In the genomic region with DNA sequence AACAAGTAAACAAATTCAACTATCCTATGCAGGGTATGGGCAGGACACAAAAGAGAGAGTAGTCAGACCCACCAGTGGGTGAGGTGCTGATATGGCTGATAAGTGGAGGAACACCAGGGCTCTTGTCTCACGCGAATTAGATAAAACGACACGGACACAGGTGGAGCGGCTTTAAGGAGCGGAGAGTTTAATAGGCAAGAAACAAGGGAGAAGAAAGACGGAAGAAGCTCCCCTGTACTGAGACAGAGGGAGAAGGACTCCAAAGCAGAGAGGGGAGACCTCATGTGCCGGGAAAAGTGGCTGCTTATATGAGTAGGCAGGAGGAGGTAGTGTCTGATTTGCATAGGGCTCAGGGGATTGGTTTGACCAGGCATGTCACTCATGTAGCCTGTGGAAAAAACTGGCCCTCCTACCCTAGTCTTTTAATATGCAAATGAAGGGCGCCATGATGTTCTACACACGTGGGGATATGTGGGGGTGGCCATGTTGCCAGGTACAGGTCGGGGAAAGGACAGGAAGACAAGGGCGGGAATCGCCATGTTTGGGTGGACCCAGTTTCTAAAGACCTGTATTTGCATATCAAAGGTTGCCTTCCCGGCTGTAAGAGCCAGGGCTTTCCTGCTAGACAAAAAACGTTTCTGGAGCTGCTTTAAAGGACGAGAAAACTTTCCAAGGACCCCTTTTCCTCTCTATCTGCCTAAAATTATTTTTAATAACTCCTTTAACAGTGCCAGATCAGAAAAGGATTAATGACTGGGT, we compare ENCODE assay signal across 8 cellular contexts.
DNase-seq lines count a peak whose midpoint lies in the region; ATAC-seq lines count a peak whose summit lies in the region.

No MANE protein-coding gene starts in this region.

- no peaks in the 10 kb centered on the region for H3K9me3 ChIP-seq in BLaER1

- peak; percentile 77 for ATAC-seq in GM19372 (IDR thresholded peaks at IDR 0.05; ENCODE audit: low read depth, unreplicated experiment)
- peak; percentile 62 for ATAC-seq in HG03558 (IDR thresholded peaks at IDR 0.05; ENCODE audit: extremely low read depth, unreplicated experiment)

- H3K4me1 ChIP-seq in BLaER1, result peaks cover 27% of the 10 kb centered on the region

- H3K9ac ChIP-seq in BLaER1, result peak overlapping the region; percentile 42; the same call in 1 of the 2 replicates

- H3K4me2 ChIP-seq in BLaER1, result peak overlapping the region; percentile 76

- peak overlapping the region; percentile 40 for H3K4me3 ChIP-seq in BLaER1

- H3K36me3 ChIP-seq in BLaER1, result no peaks in the 10 kb centered on the region

- peak overlapping the region; percentile 62 for H3K27ac ChIP-seq in BLaER1

- DNase-seq in OCI-M1 (lab: John Stamatoyannopoulos, UW), result peak; percentile 96
- peak; percentile 24 to 45 (median 38) for DNase-seq in activated naive CD4-positive, alpha-beta T cell (lab: John Stamatoyannopoulos, UW)
- peak; percentile 59 for DNase-seq in germinal center (ENCODE audit: low spot score)
- peak in 53 of 56 donors; percentile 5 to 83 (median 48) for DNase-seq in nucleus accumbens (lab: John Stamatoyannopoulos, UW)
- peak; percentile 66 for DNase-seq in superior temporal gyrus (ENCODE audit: extremely low spot score)

- H4K20me1 ChIP-seq in BLaER1, result no peaks in the 10 kb centered on the region

- H3K27me3 ChIP-seq in BLaER1, result no peaks in the 10 kb centered on the region

Comparison
In these comparisons a context has a peak if more than half of its experiments do, and no peak if none do; other contexts are left out.
1. Peak in every context shown above with its lines: DNase-seq, ATAC-seq, H3K4me3 ChIP-seq and H3K27ac ChIP-seq.
2. DNase-seq: peak in every context shown above with its lines; median percentile 96 in OCI-M1; 66 in superior temporal gyrus; 59 in germinal center; 48 in nucleus accumbens; 38 in activated naive CD4-positive, alpha-beta T cell.